Comparison of ENCODE assay signal across 27 cellular contexts in the genomic region with DNA sequence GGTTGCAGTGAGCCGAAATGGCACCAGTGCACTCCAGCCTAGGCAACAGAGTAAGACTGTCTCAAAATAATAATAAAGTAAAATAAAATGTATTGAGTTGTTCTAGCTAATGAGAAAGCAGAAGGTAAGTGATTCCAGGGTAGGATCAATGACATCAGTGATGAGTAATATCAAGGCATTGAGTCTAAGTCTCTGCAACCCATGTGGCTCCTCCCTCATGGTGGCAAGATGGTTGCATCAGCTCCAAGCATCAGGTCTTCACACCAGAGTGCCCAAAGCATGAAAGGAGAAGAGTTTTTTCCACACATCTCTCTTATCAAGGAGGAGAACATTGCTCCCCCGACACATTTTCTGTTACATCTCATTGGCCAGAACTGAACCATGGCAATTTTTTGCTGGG. TPM values are rescaled to one million over a fixed set of nuclear protein-coding genes. Genes with fewer than 3 reads are reported as not detected.
"Had no signal": no experiment of that assay in that cellular context is flagged by ENCODE, and none has a peak within 500 bp of the region (broad histone marks: within the 10 kb centered on the region; RNA-seq: fewer than 3 reads in every experiment).

No MANE protein-coding gene starts in this region.

- H3K4me3 ChIP-seq: cardiac muscle cell, Peyer's patch, SJCRH30 had no signal

- H3K4me1 ChIP-seq: Peyer's patch, SJCRH30 had no signal

- H3K4me1 Mint-ChIP-seq: activated CD8-positive, alpha-beta memory T cell treated with anti-CD3 and anti-CD28 coated beads, Interleukin-2, amount 10 ng/mL, durations not matched to agents 7 days and 5 days; activated naive CD4-positive, alpha-beta T cell treated with anti-CD3 and anti-CD28 coated beads, Interleukin-2, amount 10 ng/mL, durations not matched to agents 7 days and 5 days; activated naive CD8-positive, alpha-beta T cell treated with anti-CD3 and anti-CD28 coated beads for 36 hours; activated T-helper 17 cell treated with anti-CD3 and anti-CD28 coated beads, Interleukin-2, amount 50 U/mL, for 72 hours had no signal

- H3K27me3 ChIP-seq: brain microvascular endothelial cell, cardiac muscle cell, Peyer's patch, SJCRH30 had no signal

- H3K27ac ChIP-seq: brain microvascular endothelial cell, cardiac muscle cell, KMS-11, Peyer's patch, RWPE1, SJCRH30, VCaP had no signal

- H3K27me3 Mint-ChIP-seq: activated CD8-positive, alpha-beta memory T cell treated with anti-CD3 and anti-CD28 coated beads, Interleukin-2, amount 10 ng/mL, durations not matched to agents 7 days and 5 days; activated naive CD4-positive, alpha-beta T cell treated with anti-CD3 and anti-CD28 coated beads, Interleukin-2, amount 10 ng/mL, durations not matched to agents 7 days and 5 days; activated naive CD8-positive, alpha-beta T cell treated with anti-CD3 and anti-CD28 coated beads for 36 hours; activated T-cell treated with anti-CD3 and anti-CD28 coated beads, Interleukin-2, amount 50 U/mL, for 24 hours; activated T-helper 17 cell treated with anti-CD3 and anti-CD28 coated beads, Interleukin-2, amount 50 U/mL, for 72 hours had no signal

- H3K27ac Mint-ChIP-seq: activated CD8-positive, alpha-beta memory T cell treated with anti-CD3 and anti-CD28 coated beads, Interleukin-2, amount 10 ng/mL, durations not matched to agents 7 days and 5 days; activated naive CD4-positive, alpha-beta T cell treated with anti-CD3 and anti-CD28 coated beads, Interleukin-2, amount 10 ng/mL, durations not matched to agents 7 days and 5 days; activated naive CD8-positive, alpha-beta T cell treated with anti-CD3 and anti-CD28 coated beads for 36 hours; activated T-cell treated with anti-CD3 and anti-CD28 coated beads, Interleukin-2, amount 50 U/mL, for 24 hours; activated T-helper 17 cell treated with anti-CD3 and anti-CD28 coated beads, Interleukin-2, amount 50 U/mL, for 72 hours had no signal

- H3K4me3 Mint-ChIP-seq: activated CD8-positive, alpha-beta memory T cell treated with anti-CD3 and anti-CD28 coated beads, Interleukin-2, amount 10 ng/mL, durations not matched to agents 7 days and 5 days; activated naive CD4-positive, alpha-beta T cell treated with anti-CD3 and anti-CD28 coated beads, Interleukin-2, amount 10 ng/mL, durations not matched to agents 7 days and 5 days; activated naive CD8-positive, alpha-beta T cell treated with anti-CD3 and anti-CD28 coated beads for 36 hours; activated T-cell treated with anti-CD3 and anti-CD28 coated beads, Interleukin-2, amount 50 U/mL, for 24 hours; activated T-helper 17 cell treated with anti-CD3 and anti-CD28 coated beads, Interleukin-2, amount 50 U/mL, for 72 hours had no signal

- H3K36me3 ChIP-seq: brain microvascular endothelial cell, cardiac muscle cell, Peyer's patch, SJCRH30 had no signal

- ATAC-seq: activated CD8-positive, alpha-beta memory T cell treated with anti-CD3 and anti-CD28 coated beads, Interleukin-2, amount 10 ng/mL, durations not matched to agents 7 days and 5 days; activated T-helper 17 cell treated with anti-CD3 and anti-CD28 coated beads, Interleukin-2, amount 50 U/mL, for 72 hours had no signal

- H3K36me3 Mint-ChIP-seq: activated CD8-positive, alpha-beta memory T cell treated with anti-CD3 and anti-CD28 coated beads, Interleukin-2, amount 10 ng/mL, durations not matched to agents 7 days and 5 days; activated naive CD4-positive, alpha-beta T cell treated with anti-CD3 and anti-CD28 coated beads, Interleukin-2, amount 10 ng/mL, durations not matched to agents 7 days and 5 days; activated naive CD8-positive, alpha-beta T cell treated with anti-CD3 and anti-CD28 coated beads for 36 hours had no signal

- H3K9me3 Mint-ChIP-seq: activated T-cell treated with anti-CD3 and anti-CD28 coated beads, Interleukin-2, amount 50 U/mL, for 24 hours had no signal

- DNase-seq: activated CD4-positive, CD25-positive, alpha-beta regulatory T cell; activated CD8-positive, alpha-beta memory T cell treated with anti-CD3 and anti-CD28 coated beads, Interleukin-2, amount 10 ng/mL, durations not matched to agents 7 days and 5 days; activated gamma-delta T cell treated with Interleukin-2 at 50 U/mL for 16 hours; activated naive CD4-positive, alpha-beta T cell treated with anti-CD3 and anti-CD28 coated beads, Interleukin-2, amount 10 ng/mL, durations not matched to agents 7 days and 5 days; activated naive CD8-positive, alpha-beta T cell treated with anti-CD3 and anti-CD28 coated beads for 36 hours; activated T-cell treated with anti-CD3 and anti-CD28 coated beads, Interleukin-2, amount 50 U/mL, for 24 hours; brain microvascular endothelial cell; NCI-H1048; NCI-H1417; NCI-H1694; NCI-H2029; NCI-H2107; NCI-H2171 treated with DMSO at 0.1 percent for 48 hours; NCI-H345; NCI-H510A treated with DMSO at 0.1 percent for 48 hours; NCI-H69; Peyer's patch; Right ventricle myocardium superior; SJCRH30; SK-N-SH; T-helper 1 cell had no signal

- H3K9me3 ChIP-seq: Peyer's patch, SJCRH30, SK-N-SH had no signal

RNA-seq across cellular contexts. Expression of gene GAS7, which starts 34.8 kb away (rescaled TPM):
- total RNA-seq: MCF 10A had no signal
